In the genomic region with DNA sequence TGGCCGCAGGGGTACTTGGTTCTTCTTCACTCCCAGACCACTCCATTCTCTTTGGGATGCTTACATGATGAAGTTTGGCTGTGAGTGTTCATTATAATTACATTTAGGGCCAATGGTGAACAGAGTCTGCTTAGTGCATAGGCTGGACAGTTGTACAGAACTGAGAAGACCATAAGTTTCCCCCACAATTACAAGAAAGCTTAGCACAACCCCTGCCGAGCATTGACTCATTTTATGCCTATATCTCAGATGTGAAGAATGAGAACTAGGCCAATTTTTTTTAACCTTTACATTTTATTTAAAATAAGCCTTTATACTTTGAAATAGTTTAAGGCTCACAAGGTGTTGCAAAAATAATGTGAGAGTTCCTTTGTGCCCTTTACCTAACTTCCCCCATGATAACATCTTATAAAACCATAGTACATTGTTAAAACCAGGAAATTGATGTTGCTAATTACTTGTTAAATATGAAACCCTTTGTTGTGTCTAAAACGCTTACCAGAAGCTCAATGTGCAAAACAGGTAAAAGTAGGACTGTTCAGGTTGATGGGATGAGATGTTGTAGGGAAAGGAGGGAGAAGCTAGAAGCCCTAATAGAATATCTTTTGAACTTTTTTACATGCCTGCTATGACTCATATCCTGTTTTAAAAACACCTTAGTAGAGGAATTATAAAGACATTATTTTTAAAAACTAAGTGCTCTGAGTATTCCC, we compare ENCODE assay signal across 12 cellular contexts. TPM values are rescaled to one million over a fixed set of nuclear protein-coding genes. Genes with fewer than 3 reads are reported as not detected.
DNase-seq lines count a peak whose midpoint lies in the region; ATAC-seq and TF ChIP-seq lines count a peak whose summit lies in the region.
"Had no signal": no experiment of that assay in that cellular context is flagged by ENCODE, and none has a peak within 500 bp of the region (broad histone marks: within the 10 kb centered on the region; RNA-seq: fewer than 3 reads in every experiment).

No MANE protein-coding gene starts in this region.

- no peaks in the 10 kb centered on the region for H3K9me3 Mint-ChIP-seq in T-cell
- no peaks in the 10 kb centered on the region for H3K9me3 Mint-ChIP-seq in effector memory CD8-positive, alpha-beta T cell

- POLR2A ChIA-PET in T-cell (lab: Charles Lee): no interaction called here

- H3K4me3 ChIP-seq in GM12865 (ENCODE audit: low read depth, low read length): no peak overlapping the region

- ATAC-seq in T-cell (replicated peaks in 1 of 4): peak; percentile 53 to 81 (median 69)
- peak; percentile 43 for ATAC-seq in effector memory CD8-positive, alpha-beta T cell (replicated peaks)
- ATAC-seq in GM21367 (IDR thresholded peaks at IDR 0.05; ENCODE audit: unreplicated experiment): no peak
- no peak for ATAC-seq in HG02610 (IDR thresholded peaks at IDR 0.05; ENCODE audit: unreplicated experiment)
- no peak for ATAC-seq in GM18870 (IDR thresholded peaks at IDR 0.05; ENCODE audit: unreplicated experiment)
- ATAC-seq: left cardiac atrium had no signal

- peaks cover 18 to 40% (median 35%) of the 10 kb centered on the region in 3 donors for H3K4me1 Mint-ChIP-seq in T-cell
- peaks cover 11 to 13% of the 10 kb centered on the region in 2 donors for H3K4me1 Mint-ChIP-seq in effector memory CD8-positive, alpha-beta T cell (ENCODE audit: low read depth in 2 of 2)

- CTCF ChIA-PET in T-cell (lab: Charles Lee): interaction anchor here (0.8 to 1.3 kb wide), 3 partner anchors 14 to 80 kb away, joined by 3 to 5 read pairs (median 4); no protein-coding TSS in a partner anchor

- H3K27ac Mint-ChIP-seq in T-cell: peak overlapping the region; percentile 94 to 95
- H3K27ac Mint-ChIP-seq in effector memory CD8-positive, alpha-beta T cell: peak overlapping the region; percentile 30 to 69

- no peak for TF ChIP-seq CTCF in GM12865 (IDR thresholded peaks at IDR 0.05; ENCODE audit: insufficient read depth, low read depth, low read length, missing control alignments)

- H3K36me3 Mint-ChIP-seq in T-cell: no peaks in the 10 kb centered on the region
- H3K36me3 Mint-ChIP-seq in effector memory CD8-positive, alpha-beta T cell (ENCODE audit: insufficient read depth): no peaks in the 10 kb centered on the region

- no peaks in the 10 kb centered on the region for H3K27me3 Mint-ChIP-seq in T-cell
- H3K27me3 Mint-ChIP-seq in effector memory CD8-positive, alpha-beta T cell: no peaks in the 10 kb centered on the region

- H3K4me3 Mint-ChIP-seq in T-cell: peak overlapping the region; percentile 47 to 55 (median 50)
- peak overlapping the region; percentile 22 to 28 for H3K4me3 Mint-ChIP-seq in effector memory CD8-positive, alpha-beta T cell

- DNase-seq in A172 (ENCODE audit: low spot score) (peak; percentile 16), GM12865 (ENCODE audit: low read depth) (peak; percentile 37), T-cell (peak in 1 of 34 experiments; percentile 4), Ammon's horn (ENCODE audit: low spot score) (no peak)
- no peak for DNase-seq in effector memory CD8-positive, alpha-beta T cell
- DNase-seq: aorta; effector CD8-positive, alpha-beta T cell; left cardiac atrium; stimulated activated CD4-positive, alpha-beta T cell treated with anti-CD3 and anti-CD28 coated beads, Interleukin-2, amount 100 ng/mL, for 48 hours had no signal

RNA-seq across cellular contexts. Expression of gene ALDH1L2, which starts 47.2 kb away (rescaled TPM):
- total RNA-seq in A172 (2014; rRNA removed; shearing (Covaris generic)): 0.09 and 0.34 TPM in 2 replicates
- total RNA-seq in T-cell: under 1 TPM in 4 of 5 donors, not detected in 1; 0.07 to 0.51 (median 0.16) TPM

RNA-seq across cellular contexts. Expression of gene NOPCHAP1, which starts 51.0 kb away (rescaled TPM):
- 8.5 and 10.5 TPM in 2 replicates for total RNA-seq in A172 (2014; rRNA removed; shearing (Covaris generic))
- 10 to 100 TPM; 11.4 to 15.5 (median 14.9) TPM for total RNA-seq in T-cell

Comparison
In these comparisons a context has a peak if more than half of its experiments do, and no peak if none do; other contexts are left out.
1. DNase-seq: peak in A172 (single experiment) and GM12865 (single experiment); none in effector memory CD8-positive, alpha-beta T cell (0 of 3) and Ammon's horn (single experiment).
2. ATAC-seq: peak in T-cell (4 of 4) and effector memory CD8-positive, alpha-beta T cell (single experiment); none in GM21367 (single experiment), HG02610 (single experiment) and GM18870 (single experiment).